ENCODE assay signal across 19 cellular contexts in genomic region chr7:98703916-98704315, GRCh38.
"Had no signal": no experiment of that assay in that cellular context is flagged by ENCODE, and none has a peak within 500 bp of the region (broad histone marks: within the 10 kb centered on the region; RNA-seq: fewer than 3 reads in every experiment).

No MANE protein-coding gene starts in this region.

- H3K4me3 Mint-ChIP-seq: activated naive CD8-positive, alpha-beta T cell treated with anti-CD3 and anti-CD28 coated beads, Interleukin-2, amount 50 U/mL, for 24 hours; activated T-helper 17 cell treated with anti-CD3 and anti-CD28 coated beads, Interleukin-2, amount 50 U/mL, for 72 hours; natural killer cell treated with Interleukin-12 subunit alpha and Interleukin-12 subunit beta and Interleukin-15 and Interleukin-18, amount 100 ng/mL, for 72 hours had no signal

- H3K36me3 Mint-ChIP-seq: natural killer cell treated with Interleukin-12 subunit alpha and Interleukin-12 subunit beta and Interleukin-15 and Interleukin-18, amount 100 ng/mL, for 72 hours had no signal

- H3K4me1 Mint-ChIP-seq: activated naive CD8-positive, alpha-beta T cell treated with anti-CD3 and anti-CD28 coated beads, Interleukin-2, amount 50 U/mL, for 24 hours; activated T-helper 17 cell treated with anti-CD3 and anti-CD28 coated beads, Interleukin-2, amount 50 U/mL, for 72 hours had no signal

- ATAC-seq: activated naive CD8-positive, alpha-beta T cell treated with anti-CD3 and anti-CD28 coated beads, Interleukin-2, amount 50 U/mL, for 24 hours; activated T-helper 17 cell treated with anti-CD3 and anti-CD28 coated beads, Interleukin-2, amount 50 U/mL, for 72 hours; natural killer cell treated with Interleukin-12 subunit alpha and Interleukin-12 subunit beta and Interleukin-15 and Interleukin-18, amount 100 ng/mL, for 72 hours had no signal

- H3K9me3 Mint-ChIP-seq: activated naive CD8-positive, alpha-beta T cell treated with anti-CD3 and anti-CD28 coated beads, Interleukin-2, amount 50 U/mL, for 24 hours; activated T-helper 17 cell treated with anti-CD3 and anti-CD28 coated beads, Interleukin-2, amount 50 U/mL, for 72 hours; natural killer cell treated with Interleukin-12 subunit alpha and Interleukin-12 subunit beta and Interleukin-15 and Interleukin-18, amount 100 ng/mL, for 72 hours had no signal

- H3K27ac ChIP-seq: esophagus squamous epithelium, right atrium auricular region, tibial nerve, WERI-Rb-1 had no signal

- H3K4me3 ChIP-seq: esophagus squamous epithelium, right atrium auricular region, tibial nerve had no signal

- H3K9me3 ChIP-seq: esophagus squamous epithelium, right atrium auricular region had no signal

- H3K27ac Mint-ChIP-seq: activated naive CD8-positive, alpha-beta T cell treated with anti-CD3 and anti-CD28 coated beads, Interleukin-2, amount 50 U/mL, for 24 hours; activated T-helper 17 cell treated with anti-CD3 and anti-CD28 coated beads, Interleukin-2, amount 50 U/mL, for 72 hours; natural killer cell treated with Interleukin-12 subunit alpha and Interleukin-12 subunit beta and Interleukin-15 and Interleukin-18, amount 100 ng/mL, for 72 hours; progenitor cell of endocrine pancreas had no signal

- H3K36me3 ChIP-seq: esophagus squamous epithelium, right atrium auricular region, tibial nerve, WERI-Rb-1 had no signal

- H3K4me1 ChIP-seq: esophagus squamous epithelium, right atrium auricular region, tibial nerve had no signal

- H3K27me3 ChIP-seq: right atrium auricular region, tibial nerve had no signal

- DNase-seq: activated CD4-positive, alpha-beta T cell treated with anti-CD3 and anti-CD28 coated beads, Interleukin-2, amount 50 U/mL, for 48 hours; activated naive CD4-positive, alpha-beta T cell treated with Interleukin-2 at 50 U/mL for 16 hours; activated naive CD8-positive, alpha-beta T cell treated with anti-CD3 and anti-CD28 coated beads, Interleukin-2, amount 50 U/mL, for 24 hours; cerebellar nuclear complex; effector CD8-positive, alpha-beta T cell; esophagus squamous epithelium; glutamatergic neuron; mesendoderm; occipital lobe; small intestine; stimulated activated CD4-positive, alpha-beta T cell treated with anti-CD3 and anti-CD28 coated beads, Interleukin-4, amount 100 ng/mL, for 24 hours; stimulated activated naive CD4-positive, alpha-beta T cell; substantia nigra; WERI-Rb-1 had no signal
